In the genomic region with DNA sequence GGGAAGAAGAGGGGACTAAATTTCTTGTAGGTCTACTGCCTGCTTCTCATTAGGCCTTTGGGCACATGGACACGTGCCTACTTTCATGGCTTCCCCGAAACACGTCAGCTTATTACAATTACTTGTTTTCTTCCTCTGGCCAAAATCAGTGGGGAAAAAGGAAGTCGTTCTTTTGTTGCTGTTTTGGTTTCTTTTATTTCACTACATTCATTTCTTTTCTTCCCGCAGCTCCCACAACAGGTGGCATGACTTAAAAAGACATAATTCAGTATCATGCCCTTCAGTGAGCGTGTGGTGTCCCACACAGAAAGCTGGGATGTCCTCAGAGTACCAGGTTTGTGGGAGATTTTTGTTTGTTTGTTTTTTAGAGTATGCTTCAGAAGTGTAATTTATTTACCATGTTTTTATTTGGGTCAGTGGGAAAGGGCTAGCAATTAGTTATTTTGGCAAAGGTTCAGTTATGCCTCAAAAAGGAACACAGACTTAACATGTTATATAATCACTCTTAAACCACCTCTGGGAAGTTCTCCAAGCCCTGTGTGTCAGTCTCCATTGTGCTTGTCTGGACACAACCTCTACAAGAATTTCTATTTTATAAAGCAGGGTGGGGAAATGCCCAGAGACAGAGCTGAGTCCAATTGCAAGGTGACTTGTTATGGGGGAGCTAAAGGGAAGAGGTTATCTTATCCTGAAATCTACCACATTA, we compare ENCODE assay signal across 11 cellular contexts. TPM values are rescaled to one million over a fixed set of nuclear protein-coding genes. Genes with fewer than 3 reads are reported as not detected.
A peak's percentile ranks its signal among the peaks of the same experiment; 100 is the strongest.
DNase-seq lines count a peak whose midpoint lies in the region; ATAC-seq and TF ChIP-seq lines count a peak whose summit lies in the region.
"Had no signal": no experiment of that assay in that cellular context is flagged by ENCODE, and none has a peak within 500 bp of the region (broad histone marks: within the 10 kb centered on the region; RNA-seq: fewer than 3 reads in every experiment).

No MANE protein-coding gene starts in this region.

- peaks cover 0 to 1% (median 1%) of the 10 kb centered on the region in 3 donors for H3K27me3 Mint-ChIP-seq in CD14-positive monocyte (ENCODE audit: low read depth in 3 of 3)

- no peaks in the 10 kb centered on the region for H4K20me1 ChIP-seq in osteoblast (ENCODE audit: insufficient read depth, low read length)

- H3K4me3 ChIP-seq in osteoblast (ENCODE audit: insufficient read depth, low read length), result no peak overlapping the region
- no peak overlapping the region for H3K4me3 ChIP-seq in H7 (ENCODE audit: insufficient read depth, low read depth, low read length)
- H3K4me3 ChIP-seq: PC-9 had no signal

- no peak for TF ChIP-seq CTCF in CD14-positive monocyte (IDR thresholded peaks at IDR 0.05)
- TF ChIP-seq CTCF in osteoblast (IDR thresholded peaks at IDR 0.05; ENCODE audit: extremely low read depth, low read depth, low read length), result no peak

- intact Hi-C loops in CD14-positive monocyte (cut with micrococcal nuclease), result loop anchor here in 1 of 2 donors (10.0 kb wide), 1 partner anchor 108 kb away; no protein-coding TSS in a partner anchor

- peak overlapping the region; percentile 50 for H2AFZ ChIP-seq in osteoblast (ENCODE audit: low read length)
- H2AFZ ChIP-seq: PC-9 had no signal

- no peaks in the 10 kb centered on the region for H3K79me2 ChIP-seq in osteoblast (ENCODE audit: insufficient read depth, low read length)

- H3K9me3 Mint-ChIP-seq in CD14-positive monocyte, result peaks cover 0 to 4% (median 2%) of the 10 kb centered on the region in 7 donors

- no peaks in the 10 kb centered on the region for H3K9me3 ChIP-seq in osteoblast (ENCODE audit: low read depth, low read length)

- H3K4me1 ChIP-seq in osteoblast (ENCODE audit: insufficient read depth, low read length), result no peaks in the 10 kb centered on the region

- peaks cover 15% of the 10 kb centered on the region for H3K4me1 Mint-ChIP-seq in CD14-positive monocyte

- peak overlapping the region; percentile 2 to 33 for H3K4me3 Mint-ChIP-seq in CD14-positive monocyte

- H3K36me3 ChIP-seq in osteoblast (ENCODE audit: insufficient read depth, low read length) (no peaks in the 10 kb centered on the region), H7 (replicated peaks; ENCODE audit: control insufficient read depth, insufficient read depth, low read length) (no peaks in the 10 kb centered on the region; the same call in 1 of the 2 replicates)

- H3K36me3 Mint-ChIP-seq in CD14-positive monocyte, result no peaks in the 10 kb centered on the region

- ATAC-seq in esophagus mucosa, result peak; percentile 70
- ATAC-seq: stimulated activated naive CD8-positive, alpha-beta T cell treated with anti-CD3 and anti-CD28 coated beads, Interleukin-15, Interleukin-2, amounts not matched to agents 100 U/mL and 50 U/mL, for 24 hours had no signal

- H3K27ac ChIP-seq in osteoblast (ENCODE audit: low read depth, low read length), result no peak overlapping the region
- H3K27ac ChIP-seq: PC-9 had no signal

- no peak for DNase-seq in CD14-positive monocyte (ENCODE audit: low spot score)
- DNase-seq in NCI-H69 (lab: John Stamatoyannopoulos, UW), result peak; percentile 27
- no peak for DNase-seq in osteoblast (ENCODE audit: insufficient read length, low spot score, missing footprints)
- no peak for DNase-seq in SHP77 (lab: John Stamatoyannopoulos, UW)
- DNase-seq in H7, result no peak
- DNase-seq in 8988T, result no peak
- no peak for DNase-seq in NCI-H146 (lab: John Stamatoyannopoulos, UW)
- DNase-seq: activated CD4-positive, alpha-beta T cell treated with anti-CD3 and anti-CD28 coated beads, Interleukin-2, amount 50 U/mL, for 4 hours; PC-9; stimulated activated naive CD8-positive, alpha-beta T cell treated with anti-CD3 and anti-CD28 coated beads, Interleukin-15, Interleukin-2, amounts not matched to agents 100 U/mL and 50 U/mL, for 24 hours had no signal

- peak overlapping the region; percentile 18 to 78 (median 71) for H3K27ac Mint-ChIP-seq in CD14-positive monocyte

- H3K4me2 ChIP-seq in osteoblast (ENCODE audit: insufficient read depth, low read length), result peak overlapping the region; percentile 16
- H3K4me2 ChIP-seq: PC-9 had no signal

- H3K27me3 ChIP-seq in osteoblast (ENCODE audit: insufficient read depth, low read length), result no peaks in the 10 kb centered on the region
- no peaks in the 10 kb centered on the region for H3K27me3 ChIP-seq in H7 (ENCODE audit: control insufficient read depth, insufficient read depth, low read length)

RNA-seq across cellular contexts. Expression of gene SPRY1, which starts 44.2 kb away (rescaled TPM):
- polyA plus RNA-seq in CD14-positive monocyte, result 1 to 10 TPM; 2.0 to 3.7 TPM
- total RNA-seq in esophagus mucosa (16.0 TPM), osteoblast (5.0 and 5.1 TPM in 2 replicates)
- 42.2 and 56.8 TPM in 2 replicates for total RNA-seq in H7 (2014; rRNA removed; shearing (Covaris generic))
